18 cellular contexts compared by ENCODE assay signal in the genomic region with DNA sequence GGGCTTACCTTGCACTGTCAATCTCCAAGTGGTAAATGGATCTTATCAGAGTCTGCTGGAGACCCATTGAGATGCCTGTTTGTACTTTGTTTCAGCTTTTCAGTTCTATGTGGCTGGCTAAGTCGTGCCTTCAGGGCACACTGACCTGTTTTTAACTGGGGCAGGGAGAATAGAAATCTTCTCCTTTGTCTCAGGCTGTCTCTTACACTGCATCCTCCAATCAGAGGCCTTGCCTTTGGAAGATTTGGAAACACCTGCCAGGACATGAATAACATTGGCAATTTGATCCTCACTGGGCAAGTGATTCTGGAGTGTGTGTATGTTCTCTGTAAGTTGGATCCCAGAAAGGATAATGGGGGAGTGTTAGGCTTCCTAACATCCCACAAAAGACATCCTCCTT.
"Had no signal": no experiment of that assay in that cellular context is flagged by ENCODE, and none has a peak within 500 bp of the region (broad histone marks: within the 10 kb centered on the region; RNA-seq: fewer than 3 reads in every experiment).

No MANE protein-coding gene starts in this region.

- H3K27ac ChIP-seq: epithelial cell of prostate, gastrocnemius medialis, heart right ventricle, spleen, suprapubic skin had no signal

- DNase-seq: activated CD4-positive, alpha-beta memory T cell treated with anti-CD3 and anti-CD28 coated beads for 36 hours; activated gamma-delta T cell treated with Interleukin-2 at 50 U/mL for 16 hours; activated naive CD8-positive, alpha-beta T cell treated with anti-CD3 and anti-CD28 coated beads for 36 hours; activated T-cell treated with anti-CD3 and anti-CD28 coated beads, Interleukin-2, amount 50 U/mL, for 48 hours; cerebellar nuclear complex; effector memory CD8-positive, alpha-beta T cell; gastrocnemius medialis; heart right ventricle; spleen; stimulated activated CD4-positive, alpha-beta T cell treated with anti-CD3 and anti-CD28 coated beads, Interleukin-1b, Interleukin-23, amount 100 ng/mL, for 48 hours; stimulated activated naive CD4-positive, alpha-beta T cell had no signal

- H3K4me3 ChIP-seq: gastrocnemius medialis, heart right ventricle, spleen, suprapubic skin had no signal

- H3K27me3 Mint-ChIP-seq: activated CD4-positive, alpha-beta memory T cell treated with anti-CD3 and anti-CD28 coated beads for 36 hours; activated naive CD8-positive, alpha-beta T cell treated with anti-CD3 and anti-CD28 coated beads for 36 hours; dendritic cell treated with granulocyte-macrophage colony-stimulating factor and Interleukin-4, amounts not matched to agents 40 ng/mL and 50 ng/mL, for 4 days; type B pancreatic cell had no signal

- H3K4me1 ChIP-seq: gastrocnemius medialis, heart right ventricle, spleen, suprapubic skin had no signal

- H3K9me3 Mint-ChIP-seq: activated CD4-positive, alpha-beta memory T cell treated with anti-CD3 and anti-CD28 coated beads for 36 hours; activated naive CD8-positive, alpha-beta T cell treated with anti-CD3 and anti-CD28 coated beads for 36 hours; dendritic cell treated with granulocyte-macrophage colony-stimulating factor and Interleukin-4, amounts not matched to agents 40 ng/mL and 50 ng/mL, for 4 days; effector memory CD8-positive, alpha-beta T cell; type B pancreatic cell had no signal

- H3K36me3 ChIP-seq: gastrocnemius medialis, heart right ventricle, spleen, suprapubic skin had no signal

- FAIRE-seq: keratinocyte, TTC549 had no signal

- H3K36me3 Mint-ChIP-seq: activated CD4-positive, alpha-beta memory T cell treated with anti-CD3 and anti-CD28 coated beads for 36 hours; activated naive CD8-positive, alpha-beta T cell treated with anti-CD3 and anti-CD28 coated beads for 36 hours; type B pancreatic cell had no signal

- H3K4me3 Mint-ChIP-seq: activated CD4-positive, alpha-beta memory T cell treated with anti-CD3 and anti-CD28 coated beads for 36 hours; activated naive CD8-positive, alpha-beta T cell treated with anti-CD3 and anti-CD28 coated beads for 36 hours; dendritic cell treated with granulocyte-macrophage colony-stimulating factor and Interleukin-4, amounts not matched to agents 40 ng/mL and 50 ng/mL, for 4 days; effector memory CD8-positive, alpha-beta T cell; type B pancreatic cell had no signal

- ATAC-seq: effector memory CD8-positive, alpha-beta T cell; gastrocnemius medialis; heart right ventricle; sciatic nerve had no signal

- H3K4me1 Mint-ChIP-seq: activated naive CD8-positive, alpha-beta T cell treated with anti-CD3 and anti-CD28 coated beads for 36 hours had no signal

- H3K27me3 ChIP-seq: gastrocnemius medialis, spleen, suprapubic skin had no signal

- H3K9me3 ChIP-seq: gastrocnemius medialis, heart right ventricle, spleen, suprapubic skin had no signal

- H3K27ac Mint-ChIP-seq: activated CD4-positive, alpha-beta memory T cell treated with anti-CD3 and anti-CD28 coated beads for 36 hours; activated naive CD8-positive, alpha-beta T cell treated with anti-CD3 and anti-CD28 coated beads for 36 hours; dendritic cell treated with granulocyte-macrophage colony-stimulating factor and Interleukin-4, amounts not matched to agents 40 ng/mL and 50 ng/mL, for 4 days; effector memory CD8-positive, alpha-beta T cell; type B pancreatic cell had no signal
